ENCODE assay signal across 8 cellular contexts in the genomic region with DNA sequence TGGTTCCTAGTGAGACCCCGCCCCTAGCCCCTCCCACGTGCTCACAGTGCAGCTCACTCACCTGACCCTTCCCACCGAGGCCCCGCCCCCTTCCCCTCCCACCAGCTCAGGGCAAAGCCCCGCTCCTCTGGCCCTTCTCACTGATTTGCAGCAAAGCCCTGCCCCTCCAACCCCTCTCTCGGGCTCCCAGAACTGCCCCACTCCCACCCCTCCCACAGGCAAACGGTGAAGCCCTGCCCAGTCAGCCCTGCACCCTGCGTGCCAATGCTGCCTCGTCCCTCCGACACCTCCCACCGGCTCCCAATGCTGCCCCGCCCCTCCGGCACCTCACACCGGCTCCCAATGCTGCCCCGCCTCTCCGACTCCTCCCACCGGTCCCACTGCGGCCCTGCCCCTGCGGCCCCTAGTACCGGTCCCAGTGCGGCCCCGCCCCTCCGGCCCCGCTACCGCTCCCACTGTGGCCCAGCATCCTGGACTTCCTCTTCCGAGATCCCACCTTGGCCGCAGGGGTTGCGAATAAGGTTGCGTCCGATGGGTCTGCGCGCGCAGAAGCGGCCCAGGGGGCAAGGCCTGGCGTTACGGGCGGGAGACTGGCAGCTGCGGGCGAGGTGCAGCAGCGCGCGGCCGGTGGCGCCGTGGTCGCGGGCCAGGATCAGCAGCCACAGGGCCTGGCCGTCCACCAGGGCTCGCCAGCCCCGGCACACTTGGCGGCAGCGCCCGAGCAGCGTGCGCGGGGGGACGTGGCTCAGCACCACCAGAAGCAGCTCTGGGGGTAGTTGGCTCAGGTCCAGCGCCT. TPM values are rescaled to one million over a fixed set of nuclear protein-coding genes. Genes with fewer than 3 reads are reported as not detected.
DNase-seq lines count a peak whose midpoint lies in the region; ATAC-seq and TF ChIP-seq lines count a peak whose summit lies in the region.

No MANE protein-coding gene starts in this region.

- TF ChIP-seq POLR2A in body of pancreas (IDR thresholded peaks at IDR 0.05) (peak in 1 of 3 donors; percentile 23), sigmoid colon (IDR thresholded peaks at IDR 0.05) (no peak)

- no peaks in the 10 kb centered on the region for H3K36me3 ChIP-seq in body of pancreas (replicated peaks in 1 of 2; ENCODE audit: insufficient read depth in 1 of 2, low read depth in 2 of 2)
- peaks cover 7% of the 10 kb centered on the region; the same call in 1 of the 2 replicates for H3K36me3 ChIP-seq in iPS DF 6.9 (ENCODE audit: control insufficient read depth, insufficient read depth, low read length)
- H3K36me3 ChIP-seq in sigmoid colon: peaks cover 0 to 16% (median 2%) of the 10 kb centered on the region in 4 donors

- no peaks in the 10 kb centered on the region for H3K9me3 ChIP-seq in body of pancreas
- no peaks in the 10 kb centered on the region for H3K9me3 ChIP-seq in iPS DF 6.9 (ENCODE audit: control insufficient read depth, insufficient read depth, low read length)
- no peaks in the 10 kb centered on the region for H3K9me3 ChIP-seq in sigmoid colon

- intact Hi-C loops in body of pancreas (cut with DNase I) (no loop called here), sigmoid colon (cut with DNase I) (loop anchor here (5.0 kb wide), 1 partner anchor 69 kb away; no protein-coding TSS in a partner anchor)

- TF ChIP-seq CTCF in AG09319 (IDR thresholded peaks at IDR 0.05; ENCODE audit: low read depth, low read length): no peak
- peak in 2 of 7 experiments; percentile 2 to 8 for TF ChIP-seq CTCF in body of pancreas (IDR thresholded peaks at IDR 0.05)
- no peak for TF ChIP-seq CTCF in sigmoid colon (IDR thresholded peaks at IDR 0.05)

- H3K27ac ChIP-seq in body of pancreas (peak overlapping the region; percentile 69 to 85 (median 81)), iPS DF 6.9 (ENCODE audit: low read length) (no peak overlapping the region), sigmoid colon (peak overlapping the region; percentile 50 to 76 (median 67))

- H3K4me1 ChIP-seq in body of pancreas: peaks cover 22% of the 10 kb centered on the region
- H3K4me1 ChIP-seq in iPS DF 6.9 (ENCODE audit: control insufficient read depth, insufficient read depth, low read length): peaks cover 2% of the 10 kb centered on the region; the same call in 1 of the 2 replicates
- peaks cover 0 to 22% (median 16%) of the 10 kb centered on the region in 4 donors for H3K4me1 ChIP-seq in sigmoid colon

- H3K27me3 ChIP-seq in body of pancreas: no peaks in the 10 kb centered on the region
- no peaks in the 10 kb centered on the region for H3K27me3 ChIP-seq in iPS DF 6.9 (ENCODE audit: control insufficient read depth, insufficient read depth, low read length)
- peaks cover 0 to 6% (median 0%) of the 10 kb centered on the region in 3 donors for H3K27me3 ChIP-seq in sigmoid colon

- 0 to 1% methylated on average over 10 to 55 of the region's 58 CpGs for whole genome bisulfite sequencing in body of pancreas, 2 donors
- WGBS in iPS DF 6.9 (ENCODE audit: insufficient coverage, insufficient read length): no CpG with 5 or more reads among the region's 58 CpGs
- WGBS in sigmoid colon, 2 donors: 1% methylated on average over 58 of the region's 58 CpGs

- no peak for TF ChIP-seq EP300 in sigmoid colon (IDR thresholded peaks at IDR 0.05)

- peak; percentile 54 for ATAC-seq in GM21390 (IDR thresholded peaks at IDR 0.05; ENCODE audit: unreplicated experiment)
- peak; percentile 99 for ATAC-seq in body of pancreas
- no peak for ATAC-seq in HG03196 (IDR thresholded peaks at IDR 0.05; ENCODE audit: unreplicated experiment)

- peak; percentile 32 for DNase-seq in AG09319 (ENCODE audit: extremely low read depth, low read depth)
- DNase-seq in NCI-H128 (lab: John Stamatoyannopoulos, UW; ENCODE audit: unreplicated experiment): peak; percentile 16
- peak; percentile 66 for DNase-seq in UCSD-AML1 (lab: John Stamatoyannopoulos, UW; ENCODE audit: unreplicated experiment)
- peak; percentile 98 to 100 (median 98) for DNase-seq in body of pancreas
- DNase-seq in iPS DF 6.9 (ENCODE audit: low read depth, low spot score): peak; percentile 91
- DNase-seq in sigmoid colon: peak; percentile 83

- H3K4me3 ChIP-seq in body of pancreas (peak overlapping the region; percentile 29 to 67), iPS DF 6.9 (ENCODE audit: low read length) (peak overlapping the region; percentile 56; the same call in 1 of the 2 replicates), sigmoid colon (peak overlapping the region; percentile 59 to 81 (median 72))

RNA-seq across cellular contexts. Expression of a gene that starts 0.8 kb away (rescaled TPM):
- total RNA-seq in body of pancreas (1 to 10 TPM in 1 of 2 donors, under 1 TPM in 1; 0.52 to 4.3 TPM), sigmoid colon (10 to 100 TPM in 1 of 4 donors, 1 to 10 TPM in 3; 3.0 to 17.7 (median 3.7) TPM)
- polyA plus RNA-seq in sigmoid colon: 1 to 10 TPM in 2 of 3 donors, under 1 TPM in 1; 0.23 to 1.3 (median 1.2) TPM

RNA-seq across cellular contexts. Expression of a gene that starts 52.6 kb away (rescaled TPM):
- total RNA-seq in body of pancreas: not detected
- not detected for total RNA-seq in sigmoid colon
- not detected for polyA plus RNA-seq in sigmoid colon

RNA-seq across cellular contexts. Expression of a gene that starts 56.0 kb away (rescaled TPM):
- total RNA-seq in body of pancreas: 10 to 100 TPM; 18.8 to 25.2 TPM
- 10 to 100 TPM; 20.3 to 28.6 (median 25.9) TPM for total RNA-seq in sigmoid colon
- polyA plus RNA-seq in sigmoid colon: 1 to 10 TPM; 1.6 to 4.8 (median 3.3) TPM

Comparison
In these comparisons a context has a peak if more than half of its experiments do, and no peak if none do; other contexts are left out.
1. DNase-seq: peak in every context shown above with its lines; median percentile 98 in body of pancreas; 91 in iPS DF 6.9; 83 in sigmoid colon; 66 in UCSD-AML1; 32 in AG09319; 16 in NCI-H128.